ENCODE assay signal across 15 cellular contexts in the genomic region with DNA sequence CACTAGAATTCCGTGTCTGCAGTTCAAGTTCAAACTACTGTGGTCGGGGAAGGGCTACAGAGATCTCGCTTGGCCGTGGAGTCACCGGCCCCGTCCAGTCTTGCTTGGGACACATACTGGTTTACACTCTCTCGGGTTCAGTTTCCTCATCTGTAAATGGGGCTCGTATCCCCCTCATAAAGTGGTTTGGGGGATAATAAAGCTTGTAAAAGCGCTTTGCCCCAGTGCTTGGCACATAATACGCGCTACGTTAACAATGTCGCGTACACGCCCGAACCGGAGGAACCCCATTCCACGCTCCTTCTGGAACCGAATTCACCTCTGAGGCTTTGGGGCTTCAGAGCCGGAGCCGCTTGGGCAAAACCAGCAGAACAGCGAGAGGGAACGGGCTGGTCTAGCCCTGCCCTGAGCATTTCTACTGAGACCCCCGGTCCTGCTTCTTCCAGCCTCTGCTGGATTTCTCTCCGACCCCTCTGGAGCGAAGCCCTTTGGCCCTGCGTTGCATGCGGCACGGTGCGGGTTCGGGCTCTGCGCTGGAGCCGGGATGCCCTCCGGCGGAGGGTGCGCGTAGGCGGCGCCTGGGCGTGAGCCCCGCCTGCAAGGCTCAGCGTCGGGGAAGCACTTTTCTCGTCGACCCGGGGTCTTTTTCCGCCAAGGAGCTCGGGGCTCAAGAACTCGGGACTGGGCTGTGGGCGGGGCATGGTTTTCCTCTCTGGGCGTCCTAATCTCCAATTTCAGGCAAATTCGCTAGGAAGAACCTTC. TPM values are rescaled to one million over a fixed set of nuclear protein-coding genes. Genes with fewer than 3 reads are reported as not detected.
DNase-seq lines count a peak whose midpoint lies in the region; ATAC-seq, FAIRE-seq and TF ChIP-seq lines count a peak whose summit lies in the region.
"Had no signal": no experiment of that assay in that cellular context is flagged by ENCODE, and none has a peak within 500 bp of the region (broad histone marks: within the 10 kb centered on the region; RNA-seq: fewer than 3 reads in every experiment).

No MANE protein-coding gene starts in this region.

- no TSS peak for BruUV-seq in HepG2 (replicated peaks; lab: Mats Ljungman, UMichigan)

- FAIRE-seq in HepG2 (lab: Jason Lieb, UNC), result no peak

- POLR2A ChIA-PET in HepG2 (lab: Yijun Ruan, JAX), result no interaction called here

- H3K27ac ChIP-seq in HepG2 (ENCODE audit: extremely low read length, insufficient read depth, low read length) (no peak overlapping the region), right lobe of liver (no peak overlapping the region), WERI-Rb-1 (no peak overlapping the region), iPS-20b (ENCODE audit: low read length) (no peak overlapping the region), adrenal gland (no peak overlapping the region)
- H3K27ac ChIP-seq: dorsolateral prefrontal cortex, upper lobe of left lung had no signal

- intact Hi-C loops in HepG2 (cut with micrococcal nuclease; ENCODE audit: unreplicated experiment), result no loop called here
- intact Hi-C loops in right lobe of liver (cut with DNase I), result no loop called here
- intact Hi-C loops in adrenal gland (cut with DNase I), result no loop called here

- DNase-seq in HepG2 (ENCODE audit: low spot score) (no peak), right lobe of liver (no peak), WERI-Rb-1 (no peak), adrenal gland (no peak), DMS114 treated with DMSO at 0.1 percent for 48 hours (lab: John Stamatoyannopoulos, UW; ENCODE audit: unreplicated experiment) (no peak)
- DNase-seq: amygdala, mucosa of descending colon, NCI-H2171 had no signal

- H3K9me3 ChIP-seq in HepG2 (ENCODE audit: low read length) (no peaks in the 10 kb centered on the region), right lobe of liver (no peaks in the 10 kb centered on the region), WERI-Rb-1 (ENCODE audit: severe bottlenecking) (peaks cover 12% of the 10 kb centered on the region), iPS-20b (ENCODE audit: insufficient read depth, low read depth, low read length) (peaks cover 12% of the 10 kb centered on the region; the same call in 1 of the 2 replicates), adrenal gland (replicated peaks in 1 of 3) (no peaks in the 10 kb centered on the region)
- H3K9me3 ChIP-seq: mucosa of descending colon, upper lobe of left lung had no signal

- TF ChIP-seq POLR2A in HepG2 (IDR thresholded peaks at IDR 0.05; ENCODE audit: insufficient read depth in 1 of 2, low read depth in 2 of 2, low read length in 2 of 2) (no peak), right lobe of liver (IDR thresholded peaks at IDR 0.05) (no peak), adrenal gland (IDR thresholded peaks at IDR 0.05) (no peak)

- H3K36me3 ChIP-seq in HepG2 (replicated peaks in 1 of 2; ENCODE audit: control insufficient read depth in 1 of 2, insufficient read depth in 2 of 2, low read length in 2 of 2) (no peaks in the 10 kb centered on the region), right lobe of liver (no peaks in the 10 kb centered on the region), WERI-Rb-1 (no peaks in the 10 kb centered on the region), iPS-20b (ENCODE audit: insufficient read depth, low read depth, low read length) (no peaks in the 10 kb centered on the region), adrenal gland (replicated peaks in 1 of 2) (no peaks in the 10 kb centered on the region)
- H3K36me3 ChIP-seq: upper lobe of left lung had no signal

- no peaks in the 10 kb centered on the region for H3K4me1 ChIP-seq in HepG2 (ENCODE audit: insufficient read depth, low read length)
- no peaks in the 10 kb centered on the region for H3K4me1 ChIP-seq in right lobe of liver
- H3K4me1 ChIP-seq in iPS-20b (ENCODE audit: insufficient read depth, low read length), result no peaks in the 10 kb centered on the region
- H3K4me1 ChIP-seq in adrenal gland (replicated peaks in 1 of 2), result peaks cover 0 to 19% of the 10 kb centered on the region in 2 donors

- H3K4me2 ChIP-seq in HepG2 (ENCODE audit: low read depth, low read length), result 0 out of 2 replicates have a peak overlapping the region, but pooled peaks have one; percentile 6

- 38% methylated on average over 25 of the region's 52 CpGs for WGBS in HepG2 (ENCODE audit: low lambda C conversion rate)
- WGBS in right lobe of liver (ENCODE audit: insufficient coverage, low coverage, low lambda C conversion rate, missing lambda C conversion rate), result 8% methylated on average over 20 of the region's 52 CpGs
- 7 to 18% (median 9%) methylated on average over 17 to 52 of the region's 52 CpGs for WGBS in adrenal gland, 4 donors

- H4K20me1 ChIP-seq in HepG2 (ENCODE audit: insufficient read depth, low read length), result no peaks in the 10 kb centered on the region

- in situ Hi-C loops in HepG2 (cut with HindIII; ENCODE audit: extremely low pct_ligation_motif_present, low pct_unique_long_range_greater_than_20kb), result no loop called here

- no peaks in the 10 kb centered on the region for H3K79me2 ChIP-seq in HepG2 (ENCODE audit: insufficient read depth, low read length)

- H2AFZ ChIP-seq in HepG2 (ENCODE audit: low read length), result no peak overlapping the region

- H3K9ac ChIP-seq in HepG2 (ENCODE audit: insufficient read depth, low read depth, low read length) (no peak overlapping the region), iPS-20b (ENCODE audit: low read depth, low read length) (no peak overlapping the region)

- no peak overlapping the region for H3K4me3 ChIP-seq in HepG2 (replicated peaks in 1 of 3; ENCODE audit: insufficient read depth in 1 of 3, low read depth in 2 of 3, low read length in 3 of 3)
- H3K4me3 ChIP-seq in right lobe of liver, result no peak overlapping the region
- H3K4me3 ChIP-seq in WERI-Rb-1 (ENCODE audit: low read depth, low read length), result no peak overlapping the region
- H3K4me3 ChIP-seq in iPS-20b (ENCODE audit: low read length), result 0 out of 2 replicates have a peak overlapping the region, but pooled peaks have one; percentile 11
- no peak overlapping the region for H3K4me3 ChIP-seq in adrenal gland
- H3K4me3 ChIP-seq: dorsolateral prefrontal cortex, mucosa of descending colon, upper lobe of left lung had no signal

- TF ChIP-seq RAD21 in HepG2 (CRISPR knock-in tag; IDR thresholded peaks at IDR 0.05), result no peak

- TF ChIP-seq EP300 in HepG2 (IDR thresholded peaks at IDR 0.05; ENCODE audit: low read depth in 2 of 2, low read length in 2 of 2) (no peak), HepG2 (CRISPR knock-in tag; IDR thresholded peaks at IDR 0.05; ENCODE audit: borderline replicate concordance) (no peak)

- TF ChIP-seq CTCF in HepG2 (CRISPR knock-in tag; IDR thresholded peaks at IDR 0.05), result peak; percentile 24
- no peak for TF ChIP-seq CTCF in right lobe of liver (IDR thresholded peaks at IDR 0.05)
- TF ChIP-seq CTCF in WERI-Rb-1 (IDR thresholded peaks at IDR 0.05; ENCODE audit: low read depth, low read length), result 0 out of 2 replicates have a peak, but pooled peaks have one; percentile 8
- TF ChIP-seq CTCF in adrenal gland (IDR thresholded peaks at IDR 0.05), result no peak

- ATAC-seq in HepG2 (peak; percentile 51), right lobe of liver (no peak), HG03175 (IDR thresholded peaks at IDR 0.05; ENCODE audit: unreplicated experiment) (no peak), HG03378 (IDR thresholded peaks at IDR 0.05; ENCODE audit: unreplicated experiment) (no peak)
- ATAC-seq: mucosa of descending colon had no signal

- CTCF ChIA-PET in HepG2 (lab: Yijun Ruan, JAX; ENCODE audit: low intra/inter-chr PET ratio, low total read pairs), result no interaction called here

- peaks cover 40 to 84% of the 10 kb centered on the region in 2 experiments for H3K27me3 ChIP-seq in HepG2 (ENCODE audit: control insufficient read depth in 1 of 2, insufficient read depth in 2 of 2, low read length in 2 of 2)
- H3K27me3 ChIP-seq in right lobe of liver, result peaks cover 7 to 48% of the 10 kb centered on the region in 2 donors
- H3K27me3 ChIP-seq in WERI-Rb-1 (ENCODE audit: insufficient read depth, low read depth, severe bottlenecking), result peaks cover 100% of the 10 kb centered on the region
- peaks cover 99% of the 10 kb centered on the region for H3K27me3 ChIP-seq in iPS-20b (ENCODE audit: insufficient read depth, low read length)
- peaks cover 82% of the 10 kb centered on the region for H3K27me3 ChIP-seq in adrenal gland

RNA-seq across cellular contexts. Expression of a gene that starts 26.1 kb away (rescaled TPM):
- total RNA-seq in HepG2 (2016; rRNA removed; fragmentation: Illumina TruSeq; extraction: Trizol) (not detected in 2 replicates), right lobe of liver (not detected), adrenal gland (under 1 TPM in 2 of 8 donors, not detected in 6; 0.07 to 0.11 TPM)
- total RNA-seq in HepG2 (2016; cell fraction: cytosol; rRNA removed; fragmentation: Illumina TruSeq; extraction: Trizol; ENCODE audit: low read depth), result not detected in 2 replicates
- total RNA-seq in HepG2 (2016; cell fraction: insoluble cytoplasmic fraction; rRNA removed; fragmentation: Illumina TruSeq; extraction: Trizol), result not detected in 2 replicates
- not detected in 2 replicates for total RNA-seq in HepG2 (2016; cell fraction: membrane; rRNA removed; fragmentation: Illumina TruSeq; extraction: Trizol)
- not detected in 2 replicates for total RNA-seq in HepG2 (2016; cell fraction: nucleus; rRNA removed; fragmentation: Illumina TruSeq; extraction: Trizol)
- polyA plus RNA-seq in HepG2 (2011; rRNA removed) (not detected in 2 replicates), adrenal gland (not detected)
- polyA plus RNA-seq in HepG2 (2011; cell fraction: cytosol; rRNA removed), result not detected in 2 replicates
- polyA plus RNA-seq in HepG2 (2011; cell fraction: nucleus; rRNA removed), result not detected in 2 replicates
- not detected in 2 replicates for polyA plus RNA-seq in HepG2 (2012)
- polyA plus RNA-seq in HepG2 (2016; cell fraction: cytosol; fragmentation: Illumina TruSeq; extraction: Trizol; ENCODE audit: low read depth), result not detected in 2 replicates
- not detected in 2 replicates for polyA plus RNA-seq in HepG2 (2016; cell fraction: insoluble cytoplasmic fraction; fragmentation: Illumina TruSeq; extraction: Trizol; ENCODE audit: low read depth)
- not detected in 2 replicates for polyA plus RNA-seq in HepG2 (2016; cell fraction: membrane; fragmentation: Illumina TruSeq; extraction: Trizol; ENCODE audit: low read depth)
- not detected in 2 replicates for polyA plus RNA-seq in HepG2 (2016; cell fraction: nucleus; fragmentation: Illumina TruSeq; extraction: Trizol; ENCODE audit: insufficient read depth, low read depth)
- polyA minus RNA-seq in HepG2 (2011; rRNA and poly(A)+ RNA removed; ENCODE audit: low replicate concordance), result 0.82 TPM in 1 of 2 replicates, not detected in the other
- not detected in 2 replicates for polyA minus RNA-seq in HepG2 (2011; cell fraction: cytosol; rRNA and poly(A)+ RNA removed)
- not detected in 2 replicates for polyA minus RNA-seq in HepG2 (2011; cell fraction: nucleus; rRNA and poly(A)+ RNA removed)
- total RNA-seq: dorsolateral prefrontal cortex, upper lobe of left lung had no signal

RNA-seq across cellular contexts. Expression of a gene that starts 31.7 kb away (rescaled TPM):
- total RNA-seq in HepG2 (2016; rRNA removed; fragmentation: Illumina TruSeq; extraction: Trizol) (not detected in 2 replicates), right lobe of liver (not detected), adrenal gland (not detected)
- not detected in 2 replicates for total RNA-seq in HepG2 (2016; cell fraction: cytosol; rRNA removed; fragmentation: Illumina TruSeq; extraction: Trizol; ENCODE audit: low read depth)
- total RNA-seq in HepG2 (2016; cell fraction: insoluble cytoplasmic fraction; rRNA removed; fragmentation: Illumina TruSeq; extraction: Trizol), result not detected in 2 replicates
- not detected in 2 replicates for total RNA-seq in HepG2 (2016; cell fraction: membrane; rRNA removed; fragmentation: Illumina TruSeq; extraction: Trizol)
- total RNA-seq in HepG2 (2016; cell fraction: nucleus; rRNA removed; fragmentation: Illumina TruSeq; extraction: Trizol), result not detected in 2 replicates
- polyA plus RNA-seq in HepG2 (2011; rRNA removed) (not detected in 2 replicates), adrenal gland (not detected)
- polyA plus RNA-seq in HepG2 (2011; cell fraction: cytosol; rRNA removed), result not detected in 2 replicates
- polyA plus RNA-seq in HepG2 (2011; cell fraction: nucleus; rRNA removed), result not detected in 2 replicates
- not detected in 2 replicates for polyA plus RNA-seq in HepG2 (2012)
- polyA plus RNA-seq in HepG2 (2016; cell fraction: cytosol; fragmentation: Illumina TruSeq; extraction: Trizol; ENCODE audit: low read depth), result not detected in 2 replicates
- not detected in 2 replicates for polyA plus RNA-seq in HepG2 (2016; cell fraction: insoluble cytoplasmic fraction; fragmentation: Illumina TruSeq; extraction: Trizol; ENCODE audit: low read depth)
- not detected in 2 replicates for polyA plus RNA-seq in HepG2 (2016; cell fraction: membrane; fragmentation: Illumina TruSeq; extraction: Trizol; ENCODE audit: low read depth)
- polyA plus RNA-seq in HepG2 (2016; cell fraction: nucleus; fragmentation: Illumina TruSeq; extraction: Trizol; ENCODE audit: insufficient read depth, low read depth), result not detected in 2 replicates
- polyA minus RNA-seq in HepG2 (2011; rRNA and poly(A)+ RNA removed; ENCODE audit: low replicate concordance), result not detected in 2 replicates
- polyA minus RNA-seq in HepG2 (2011; cell fraction: cytosol; rRNA and poly(A)+ RNA removed), result not detected in 2 replicates
- not detected in 2 replicates for polyA minus RNA-seq in HepG2 (2011; cell fraction: nucleus; rRNA and poly(A)+ RNA removed)
- total RNA-seq: dorsolateral prefrontal cortex, renal cortical epithelial cell, upper lobe of left lung had no signal

RNA-seq across cellular contexts. Expression of a gene that starts 32.4 kb away (rescaled TPM):
- total RNA-seq in HepG2 (2016; rRNA removed; fragmentation: Illumina TruSeq; extraction: Trizol), result not detected in 2 replicates
- total RNA-seq in HepG2 (2016; cell fraction: cytosol; rRNA removed; fragmentation: Illumina TruSeq; extraction: Trizol; ENCODE audit: low read depth), result not detected in 2 replicates
- total RNA-seq in HepG2 (2016; cell fraction: insoluble cytoplasmic fraction; rRNA removed; fragmentation: Illumina TruSeq; extraction: Trizol), result not detected in 2 replicates
- not detected in 2 replicates for total RNA-seq in HepG2 (2016; cell fraction: membrane; rRNA removed; fragmentation: Illumina TruSeq; extraction: Trizol)
- not detected in 2 replicates for total RNA-seq in HepG2 (2016; cell fraction: nucleus; rRNA removed; fragmentation: Illumina TruSeq; extraction: Trizol)
- not detected in 2 replicates for polyA plus RNA-seq in HepG2 (2011; rRNA removed)
- polyA plus RNA-seq in HepG2 (2011; cell fraction: cytosol; rRNA removed), result not detected in 2 replicates
- polyA plus RNA-seq in HepG2 (2011; cell fraction: nucleus; rRNA removed), result not detected in 2 replicates
- polyA plus RNA-seq in HepG2 (2012), result not detected in 2 replicates
- polyA plus RNA-seq in HepG2 (2016; cell fraction: cytosol; fragmentation: Illumina TruSeq; extraction: Trizol; ENCODE audit: low read depth), result not detected in 2 replicates
- not detected in 2 replicates for polyA plus RNA-seq in HepG2 (2016; cell fraction: insoluble cytoplasmic fraction; fragmentation: Illumina TruSeq; extraction: Trizol; ENCODE audit: low read depth)
- not detected in 2 replicates for polyA plus RNA-seq in HepG2 (2016; cell fraction: membrane; fragmentation: Illumina TruSeq; extraction: Trizol; ENCODE audit: low read depth)
- polyA plus RNA-seq in HepG2 (2016; cell fraction: nucleus; fragmentation: Illumina TruSeq; extraction: Trizol; ENCODE audit: insufficient read depth, low read depth), result not detected in 2 replicates
- not detected in 2 replicates for polyA minus RNA-seq in HepG2 (2011; rRNA and poly(A)+ RNA removed; ENCODE audit: low replicate concordance)
- polyA minus RNA-seq in HepG2 (2011; cell fraction: cytosol; rRNA and poly(A)+ RNA removed), result not detected in 2 replicates
- polyA minus RNA-seq in HepG2 (2011; cell fraction: nucleus; rRNA and poly(A)+ RNA removed), result not detected in 2 replicates
- not detected for total RNA-seq in right lobe of liver
- not detected for total RNA-seq in adrenal gland
- polyA plus RNA-seq in adrenal gland, result 1 to 10 TPM in 1 of 3 donors, not detected in 2; 2.7 TPM
- total RNA-seq: dorsolateral prefrontal cortex, renal cortical epithelial cell, upper lobe of left lung had no signal
- polyA plus RNA-seq: BJ had no signal

Comparison
In these comparisons a context has a peak if more than half of its experiments do, and no peak if none do; other contexts are left out.
1. CTCF ChIP-seq: peak in HepG2 (single experiment) and WERI-Rb-1 (single experiment); none in right lobe of liver (0 of 4) and adrenal gland (0 of 6).